In genomic region chr5:123717139-123717538, GRCh38 we compare ENCODE assay signal across 20 cellular contexts.
DNase-seq lines count a peak whose midpoint lies in the region; ATAC-seq, FAIRE-seq and TF ChIP-seq lines count a peak whose summit lies in the region.
"Had no signal": no experiment of that assay in that cellular context is flagged by ENCODE, and none has a peak within 500 bp of the region (broad histone marks: within the 10 kb centered on the region; RNA-seq: fewer than 3 reads in every experiment).

No MANE protein-coding gene starts in this region.

- no peak overlapping the region for H3K4me3 ChIP-seq in fibroblast of pulmonary artery (replicated peaks; ENCODE audit: low read depth, low read length)
- H3K4me3 ChIP-seq: sigmoid colon had no signal

- no peak for FAIRE-seq in urothelium cell line (lab: Jason Lieb, UNC)
- FAIRE-seq: TTC549 had no signal

- H3K9me3 Mint-ChIP-seq in HFFc6 (peaks cover 14% of the 10 kb centered on the region; the same call in 1 of the 2 replicates), Calu3 (ENCODE audit: low read depth, unreplicated experiment) (no peaks in the 10 kb centered on the region)

- intact Hi-C loops in Calu3 (cut with micrococcal nuclease; ENCODE audit: unreplicated experiment): no loop called here

- ATAC-seq in HG02852 (IDR thresholded peaks at IDR 0.05; ENCODE audit: unreplicated experiment): no peak

- CTCF ChIA-PET in Calu3 (lab: Charles Lee): no interaction called here

- TF ChIP-seq CTCF in HFFc6 (IDR thresholded peaks at IDR 0.05) (no peak), fibroblast of pulmonary artery (IDR thresholded peaks at IDR 0.05; ENCODE audit: low read length, missing control alignments) (no peak), Calu3 (IDR thresholded peaks at IDR 0.05; ENCODE audit: unreplicated experiment) (no peak)

- DNase-seq in HFFc6: peak; percentile 36
- DNase-seq in amniotic epithelial cell (ENCODE audit: low read depth): peak; percentile 88
- DNase-seq in fibroblast of pulmonary artery (ENCODE audit: low read depth): peak; percentile 75
- DNase-seq in urothelium cell line (ENCODE audit: low spot score): peak; percentile 61
- DNase-seq in activated CD4-positive, alpha-beta T cell treated with anti-CD3 and anti-CD28 coated beads for 48 hours: no peak
- no peak for DNase-seq in Calu3
- DNase-seq: activated CD4-positive, alpha-beta T cell treated with anti-CD3 and anti-CD28 coated beads, Interleukin-2, amount 50 U/mL, for 4 hours; activated naive CD8-positive, alpha-beta T cell treated with anti-CD3 and anti-CD28 coated beads for 36 hours; activated T-cell treated with anti-CD3 and anti-CD28 coated beads, Interleukin-2, amount 50 U/mL, for 1 hour; C1 segment of cervical spinal cord; DMS79 treated with DMSO at 0.1 percent for 48 hours; hippocampal formation; NCI-H1092; NCI-H69; nucleus accumbens; sigmoid colon; stimulated activated CD4-positive, alpha-beta T cell treated with anti-CD3 and anti-CD28 coated beads, Interleukin-2, amount 100 ng/mL, for 48 hours had no signal

- H3K27me3 Mint-ChIP-seq in HFFc6 (ENCODE audit: insufficient read depth) (no peaks in the 10 kb centered on the region), Calu3 (ENCODE audit: unreplicated experiment) (no peaks in the 10 kb centered on the region)
- H3K27me3 Mint-ChIP-seq: activated naive CD8-positive, alpha-beta T cell treated with anti-CD3 and anti-CD28 coated beads for 36 hours had no signal

- no peak overlapping the region for H3K27ac Mint-ChIP-seq in HFFc6
- no peak overlapping the region for H3K27ac Mint-ChIP-seq in Calu3 (ENCODE audit: unreplicated experiment)
- H3K27ac Mint-ChIP-seq: activated naive CD8-positive, alpha-beta T cell treated with anti-CD3 and anti-CD28 coated beads for 36 hours; mesothelial cell of epicardium had no signal

- no TSS peak for BruUV-seq in Calu3 (replicated peaks; lab: Mats Ljungman, UMichigan)

- H3K4me1 Mint-ChIP-seq in HFFc6 (ENCODE audit: low read depth): peaks cover 49% of the 10 kb centered on the region
- H3K4me1 Mint-ChIP-seq in Calu3 (ENCODE audit: low read depth, unreplicated experiment): no peaks in the 10 kb centered on the region
- H3K4me1 Mint-ChIP-seq: activated naive CD8-positive, alpha-beta T cell treated with anti-CD3 and anti-CD28 coated beads for 36 hours had no signal

- H3K4me3 Mint-ChIP-seq in HFFc6: no peak overlapping the region
- H3K4me3 Mint-ChIP-seq in Calu3 (ENCODE audit: low read depth, unreplicated experiment): no peak overlapping the region
- H3K4me3 Mint-ChIP-seq: activated naive CD8-positive, alpha-beta T cell treated with anti-CD3 and anti-CD28 coated beads for 36 hours; mesothelial cell of epicardium had no signal

- H3K36me3 Mint-ChIP-seq in HFFc6 (ENCODE audit: low read depth): peaks cover 17% of the 10 kb centered on the region
- H3K36me3 Mint-ChIP-seq in Calu3 (ENCODE audit: insufficient read depth, unreplicated experiment): no peaks in the 10 kb centered on the region
- H3K36me3 Mint-ChIP-seq: activated naive CD8-positive, alpha-beta T cell treated with anti-CD3 and anti-CD28 coated beads for 36 hours; mesothelial cell of epicardium had no signal

Comparison
In these comparisons a context has a peak if more than half of its experiments do, and no peak if none do; other contexts are left out.
1. DNase-seq: peak in HFFc6 (single experiment), amniotic epithelial cell (single experiment), fibroblast of pulmonary artery (single experiment) and urothelium cell line (single experiment); none in activated CD4-positive, alpha-beta T cell treated with anti-CD3 and anti-CD28 coated beads for 48 hours (single experiment) and Calu3 (single experiment).